ENCODE assay signal across 1 cellular context in genomic region chr1:26705227-26705626, GRCh38.
TF ChIP-seq lines count a peak whose summit lies in the region.

No MANE protein-coding gene starts in this region.

TF ChIP-seq in HepG2, 621 proteins besides CTCF, POLR2A, EP300 and RAD21:
- TF ChIP-seq ZNF362 (CRISPR knock-in tag; IDR thresholded peaks at IDR 0.05; ENCODE audit: borderline replicate concordance), result peak; percentile 51; the same call in 1 of the 2 replicates
TF ChIP-seq in HepG2: peak in this region for 1; not testable (repeated sequence) for 620.
